24 cellular contexts compared by ENCODE assay signal in genomic region chr14:50410921-50411320, GRCh38. TPM values are rescaled to one million over a fixed set of nuclear protein-coding genes. Genes with fewer than 3 reads are reported as not detected.
DNase-seq lines count a peak whose midpoint lies in the region; ATAC-seq and TF ChIP-seq lines count a peak whose summit lies in the region.
"Had no signal": no experiment of that assay in that cellular context is flagged by ENCODE, and none has a peak within 500 bp of the region (broad histone marks: within the 10 kb centered on the region; RNA-seq: fewer than 3 reads in every experiment).

No MANE protein-coding gene starts in this region.

- peaks cover 24% of the 10 kb centered on the region for H3K4me1 ChIP-seq in adipocyte (ENCODE audit: control insufficient read depth, insufficient read depth, low read length)
- no peaks in the 10 kb centered on the region for H3K4me1 ChIP-seq in esophagus squamous epithelium
- peaks cover 5% of the 10 kb centered on the region for H3K4me1 ChIP-seq in hepatocyte (ENCODE audit: insufficient read depth)
- H3K4me1 ChIP-seq: A549, colonic mucosa, prostate gland, transverse colon had no signal

- H2AFZ ChIP-seq in hepatocyte: no peak overlapping the region

- H3K27ac Mint-ChIP-seq in HFFc6: no peak overlapping the region
- H3K27ac Mint-ChIP-seq: activated CD8-positive, alpha-beta memory T cell treated with anti-CD3 and anti-CD28 coated beads, Interleukin-2, amount 10 ng/mL, durations not matched to agents 7 days and 5 days; natural killer cell had no signal

- H3K27ac ChIP-seq in esophagus squamous epithelium (peak overlapping the region in 1 of 4 donors; percentile 13), hepatocyte (no peak overlapping the region)
- H3K27ac ChIP-seq: A549, colonic mucosa, prostate gland, transverse colon had no signal

- ATAC-seq in GM21526 (IDR thresholded peaks at IDR 0.05; ENCODE audit: low FRiP score, unreplicated experiment): no peak
- ATAC-seq: A549; activated CD8-positive, alpha-beta memory T cell treated with anti-CD3 and anti-CD28 coated beads, Interleukin-2, amount 10 ng/mL, durations not matched to agents 7 days and 5 days had no signal

- H3K27me3 Mint-ChIP-seq in HFFc6 (ENCODE audit: insufficient read depth): peaks cover 4% of the 10 kb centered on the region
- H3K27me3 Mint-ChIP-seq: activated CD8-positive, alpha-beta memory T cell treated with anti-CD3 and anti-CD28 coated beads, Interleukin-2, amount 10 ng/mL, durations not matched to agents 7 days and 5 days had no signal

- intact Hi-C loops in esophagus squamous epithelium (cut with DNase I): no loop called here

- H3K36me3 ChIP-seq in adipocyte (ENCODE audit: control insufficient read depth, insufficient read depth, low read length, severe bottlenecking) (peaks cover 3% of the 10 kb centered on the region), esophagus squamous epithelium (peaks cover 0 to 3% (median 0%) of the 10 kb centered on the region in 3 donors), hepatocyte (replicated peaks; ENCODE audit: insufficient read depth, low read depth) (no peaks in the 10 kb centered on the region)
- H3K36me3 ChIP-seq: colonic mucosa, prostate gland, transverse colon had no signal

- no peaks in the 10 kb centered on the region for H3K9me3 Mint-ChIP-seq in HFFc6
- H3K9me3 Mint-ChIP-seq: natural killer cell had no signal

- H3K4me3 ChIP-seq in AG04449 (ENCODE audit: low read depth, low read length): no peak overlapping the region
- H3K4me3 ChIP-seq in adipocyte (ENCODE audit: low read length): no peak overlapping the region
- no peak overlapping the region for H3K4me3 ChIP-seq in esophagus squamous epithelium
- no peak overlapping the region for H3K4me3 ChIP-seq in hepatocyte
- H3K4me3 ChIP-seq: A549, colonic mucosa, prostate gland, transverse colon had no signal

- H3K79me2 ChIP-seq in hepatocyte: no peaks in the 10 kb centered on the region

- TF ChIP-seq CTCF in AG04449 (IDR thresholded peaks at IDR 0.05; ENCODE audit: insufficient read depth, low read length, missing control alignments) (no peak), HFFc6 (IDR thresholded peaks at IDR 0.05) (no peak), esophagus squamous epithelium (IDR thresholded peaks at IDR 0.05) (no peak), hepatocyte (IDR thresholded peaks at IDR 0.05; ENCODE audit: poor library complexity) (no peak)

- H4K20me1 ChIP-seq in hepatocyte (ENCODE audit: insufficient read depth, poor library complexity, severe bottlenecking): no peaks in the 10 kb centered on the region

- no peaks in the 10 kb centered on the region for H3K9me3 ChIP-seq in adipocyte (ENCODE audit: control insufficient read depth, low read length)
- no peaks in the 10 kb centered on the region for H3K9me3 ChIP-seq in esophagus squamous epithelium
- no peaks in the 10 kb centered on the region for H3K9me3 ChIP-seq in hepatocyte (ENCODE audit: low read depth)
- H3K9me3 ChIP-seq: colonic mucosa, prostate gland, transverse colon had no signal

- no peak overlapping the region for H3K9ac ChIP-seq in adipocyte (ENCODE audit: low read length)

- no peak overlapping the region for H3K4me2 ChIP-seq in hepatocyte
- H3K4me2 ChIP-seq: A549 had no signal

- no peaks in the 10 kb centered on the region for H3K9me2 ChIP-seq in hepatocyte (replicated peaks; ENCODE audit: insufficient read depth)

- 79 to 92% methylated on average over 1 of the region's 1 CpG for WGBS in esophagus squamous epithelium, 2 donors
- WGBS in hepatocyte (ENCODE audit: low lambda C conversion rate, missing lambda C conversion rate): 83% methylated on average over 1 of the region's 1 CpG

- CTCF ChIA-PET in AG04449 (lab: Yijun Ruan, JAX): interaction anchor here (1.3 to 1.8 kb wide), 3 partner anchors 11 to 89 kb away, joined by 4 to 5 read pairs (median 4); no protein-coding TSS in a partner anchor

- H3K27me3 ChIP-seq in adipocyte (replicated peaks; ENCODE audit: control insufficient read depth, insufficient read depth, low read length) (no peaks in the 10 kb centered on the region), esophagus squamous epithelium (no peaks in the 10 kb centered on the region), hepatocyte (no peaks in the 10 kb centered on the region)
- H3K27me3 ChIP-seq: colonic mucosa, transverse colon had no signal

- DNase-seq in AG04449 (ENCODE audit: low read depth, low spot score) (peak; percentile 50), HFFc6 (peak; percentile 54), adipocyte (ENCODE audit: low read depth) (peak; percentile 76), glomerular visceral epithelial cell (ENCODE audit: extremely low spot score) (peak; percentile 83), esophagus squamous epithelium (lab: John Stamatoyannopoulos, UW) (no peak), hepatocyte (ENCODE audit: low spot score) (no peak), kidney tubule cell (ENCODE audit: low spot score) (no peak)
- DNase-seq: activated CD4-positive, alpha-beta T cell treated with anti-CD3 and anti-CD28 coated beads for 1 hour; activated CD8-positive, alpha-beta memory T cell treated with anti-CD3 and anti-CD28 coated beads, Interleukin-2, amount 10 ng/mL, durations not matched to agents 7 days and 5 days; activated effector memory CD4-positive, alpha-beta T cell treated with anti-CD3 and anti-CD28 coated beads, Interleukin-2, amount 50 U/mL, for 16 hours; colonic mucosa; COR-L47; glutamatergic neuron; mammary epithelial cell; natural killer cell; NCI-H1092; NCI-H2081 treated with DMSO at 0.1 percent for 48 hours; SHP77 treated with DMSO at 0.1 percent for 48 hours; stimulated activated CD4-positive, alpha-beta T cell treated with anti-CD3 and anti-CD28 coated beads, Interleukin-15, amount 100 ng/mL, for 24 hours; stimulated activated naive CD4-positive, alpha-beta T cell treated with Interleukin-2 at 50 U/mL for 16 hours; transverse colon had no signal

- POLR2A ChIA-PET in AG04449 (lab: Yijun Ruan, JAX): interaction anchor here (0.6 kb wide), 1 partner anchor 19 kb away, joined by 3 read pairs; no protein-coding TSS in a partner anchor

- peaks cover 33% of the 10 kb centered on the region for H3K36me3 Mint-ChIP-seq in HFFc6 (ENCODE audit: low read depth)
- H3K36me3 Mint-ChIP-seq: natural killer cell had no signal

- no peak overlapping the region; the same call in 1 of the 2 replicates for H3K4me3 Mint-ChIP-seq in HFFc6
- H3K4me3 Mint-ChIP-seq: activated CD8-positive, alpha-beta memory T cell treated with anti-CD3 and anti-CD28 coated beads, Interleukin-2, amount 10 ng/mL, durations not matched to agents 7 days and 5 days; natural killer cell had no signal

- no peak for TF ChIP-seq POLR2A in esophagus squamous epithelium (IDR thresholded peaks at IDR 0.05)

- peaks cover 16% of the 10 kb centered on the region for H3K4me1 Mint-ChIP-seq in HFFc6 (ENCODE audit: low read depth)
- H3K4me1 Mint-ChIP-seq: activated CD8-positive, alpha-beta memory T cell treated with anti-CD3 and anti-CD28 coated beads, Interleukin-2, amount 10 ng/mL, durations not matched to agents 7 days and 5 days had no signal

RNA-seq across cellular contexts. Expression of gene CDKL1, which starts 14.2 kb away (rescaled TPM):
- total RNA-seq in HFFc6 (2021; fragmentation: NEBNext Ultra II Directional; extraction: Animal tissue kit (Norgen Biotek cat#: 25700)): 1 to 10 TPM; 4.4 to 8.0 (median 6.2) TPM
- total RNA-seq in esophagus squamous epithelium: 10 to 100 TPM in 3 of 4 donors, 1 to 10 TPM in 1; 2.9 to 16.6 (median 11.5) TPM
- total RNA-seq in hepatocyte: 6.1 and 13.1 TPM in 2 replicates
- 1.7 and 1.9 TPM in 2 replicates for polyA plus RNA-seq in hepatocyte

Comparison
In these comparisons a context has a peak if more than half of its experiments do, and no peak if none do; other contexts are left out.
1. DNase-seq: peak in AG04449 (single experiment), HFFc6 (single experiment), adipocyte (single experiment) and glomerular visceral epithelial cell (single experiment); none in esophagus squamous epithelium (single experiment), hepatocyte (single experiment) and kidney tubule cell (single experiment).